14 cellular contexts compared by ENCODE assay signal in the genomic region with DNA sequence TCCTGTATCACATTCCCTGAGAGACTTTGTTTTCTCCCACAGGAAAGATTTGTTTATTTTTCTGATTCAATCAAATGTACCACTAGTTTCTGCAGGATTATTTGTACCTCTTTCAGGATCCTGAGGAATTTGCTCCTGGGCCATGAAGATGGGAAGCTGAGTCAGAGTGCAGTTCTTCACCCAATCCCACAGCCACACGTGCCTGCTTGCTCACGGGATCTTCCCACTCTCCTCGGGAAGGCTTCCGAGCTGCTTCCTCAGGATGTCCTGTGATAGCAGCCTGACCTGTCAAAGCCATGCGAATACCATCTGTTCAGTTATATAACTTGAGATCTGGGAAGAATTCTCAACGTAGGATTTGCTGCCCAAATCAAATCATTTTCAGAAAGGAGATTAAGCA. TPM values are rescaled to one million over a fixed set of nuclear protein-coding genes. Genes with fewer than 3 reads are reported as not detected.
A peak's percentile ranks its signal among the peaks of the same experiment; 100 is the strongest.
DNase-seq lines count a peak whose midpoint lies in the region; ATAC-seq, FAIRE-seq and TF ChIP-seq lines count a peak whose summit lies in the region.
"Had no signal": no experiment of that assay in that cellular context is flagged by ENCODE, and none has a peak within 500 bp of the region (broad histone marks: within the 10 kb centered on the region; RNA-seq: fewer than 3 reads in every experiment).

No MANE protein-coding gene starts in this region.

- no peaks in the 10 kb centered on the region for H3K27me3 ChIP-seq in left lung
- H3K27me3 ChIP-seq in small intestine (ENCODE audit: control insufficient read depth in 2 of 2, insufficient read depth in 2 of 2, low read length in 2 of 2), result no peaks in the 10 kb centered on the region

- TF ChIP-seq CTCF in choroid plexus epithelial cell (conservative IDR thresholded peaks at IDR 0.05; ENCODE audit: low read depth, low read length) (no peak), left lung (IDR thresholded peaks at IDR 0.05) (no peak)

- ATAC-seq in left lung (peak; percentile 62), HG03378 (IDR thresholded peaks at IDR 0.05; ENCODE audit: unreplicated experiment) (no peak), HG03039 (IDR thresholded peaks at IDR 0.05; ENCODE audit: unreplicated experiment) (no peak)

- no peaks in the 10 kb centered on the region for H3K9me3 ChIP-seq in left lung
- H3K9me3 ChIP-seq in small intestine (ENCODE audit: control insufficient read depth, low read depth), result no peaks in the 10 kb centered on the region
- H3K9me3 ChIP-seq: thoracic aorta had no signal

- H3K4me3 ChIP-seq in choroid plexus epithelial cell (ENCODE audit: low read depth, low read length), result no peak overlapping the region
- H3K4me3 ChIP-seq in left lung, result no peak overlapping the region
- no peak overlapping the region for H3K4me3 ChIP-seq in small intestine (ENCODE audit: low read depth in 1 of 2, low read length in 2 of 2)
- H3K4me3 ChIP-seq: thoracic aorta had no signal

- H3K36me3 ChIP-seq in left lung (no peaks in the 10 kb centered on the region), small intestine (ENCODE audit: control insufficient read depth in 2 of 2, insufficient read depth in 2 of 2, low read length in 2 of 2) (no peaks in the 10 kb centered on the region)
- H3K36me3 ChIP-seq: thoracic aorta had no signal

- intact Hi-C loops in left lung (cut with DNase I), result no loop called here

- FAIRE-seq in small intestine (lab: Jason Lieb, UNC), result no peak
- FAIRE-seq: GM18507, H1, TTC549 had no signal

- 40 to 66% (median 57%) methylated on average over 6 of the region's 6 CpGs for WGBS in small intestine, 3 donors

- DNase-seq in DMS 273 (lab: John Stamatoyannopoulos, UW; ENCODE audit: unreplicated experiment), result peak; percentile 77
- peak; percentile 77 to 94 for DNase-seq in NCI-H524 (lab: John Stamatoyannopoulos, UW)
- peak; percentile 70 for DNase-seq in choroid plexus epithelial cell (ENCODE audit: low read depth)
- DNase-seq in left lung, result peak in 1 of 2 donors; percentile 58
- DNase-seq in T-helper 2 cell, result no peak
- DNase-seq in small intestine, result no peak
- DNase-seq: activated gamma-delta T cell, NCI-H345 had no signal

- peaks cover 0 to 12% of the 10 kb centered on the region in 2 donors for H3K4me1 ChIP-seq in left lung
- H3K4me1 ChIP-seq in small intestine (ENCODE audit: control insufficient read depth in 2 of 2, insufficient read depth in 1 of 2, low read depth in 1 of 2, low read length in 1 of 2), result no peaks in the 10 kb centered on the region

- H3K27ac ChIP-seq in left lung (no peak overlapping the region), small intestine (ENCODE audit: low read depth in 1 of 2, low read length in 1 of 2) (no peak overlapping the region)
- H3K27ac ChIP-seq: thoracic aorta had no signal

RNA-seq across cellular contexts. Expression of gene HIF1A, which starts 41.8 kb away (rescaled TPM):
- 100 to 1,000 TPM; 145 to 272 TPM for total RNA-seq in left lung
- polyA plus RNA-seq in small intestine, result 10 to 100 TPM; 19.5 to 49.1 (median 21.2) TPM

Comparison
In these comparisons a context has a peak if more than half of its experiments do, and no peak if none do; other contexts are left out.
1. DNase-seq: peak in DMS 273 (single experiment), NCI-H524 (2 of 2) and choroid plexus epithelial cell (single experiment); none in T-helper 2 cell (0 of 5) and small intestine (single experiment).